In the genomic region with DNA sequence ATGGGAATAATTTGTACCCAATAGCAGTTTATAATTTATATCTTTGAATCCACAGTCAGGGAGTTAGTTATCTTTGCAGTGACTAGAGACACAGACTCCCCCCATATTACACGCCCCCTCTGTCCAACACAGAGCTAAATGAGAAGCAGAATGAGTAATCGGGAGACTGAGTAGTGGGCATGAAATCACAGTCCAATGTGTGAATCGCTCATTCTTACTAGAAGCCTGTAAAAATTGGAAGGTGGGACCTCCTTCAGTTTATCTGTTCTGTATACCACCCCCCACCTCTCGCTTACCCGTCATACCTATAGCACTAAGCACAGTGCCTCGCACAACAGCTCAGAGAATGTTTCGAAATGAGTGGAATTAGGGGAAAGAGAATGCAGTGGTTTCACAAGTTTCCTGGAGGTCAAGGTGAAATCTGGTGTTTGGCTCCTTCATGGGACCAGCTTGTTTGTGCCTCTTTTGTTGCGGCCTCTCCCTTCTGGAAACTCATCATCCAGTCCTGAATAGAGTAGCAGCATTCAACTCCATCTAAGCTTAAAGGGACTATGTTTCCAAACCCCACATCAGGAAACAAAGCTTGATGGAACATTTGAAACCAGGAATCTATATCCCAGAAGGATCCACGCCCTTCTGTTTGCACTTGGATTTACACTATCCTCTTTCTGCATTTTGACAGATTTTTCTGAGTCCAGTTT, we compare ENCODE assay signal across 12 cellular contexts. TPM values are rescaled to one million over a fixed set of nuclear protein-coding genes. Genes with fewer than 3 reads are reported as not detected.
A peak's percentile ranks its signal among the peaks of the same experiment; 100 is the strongest.
DNase-seq lines count a peak whose midpoint lies in the region; ATAC-seq, FAIRE-seq and TF ChIP-seq lines count a peak whose summit lies in the region.
"Had no signal": no experiment of that assay in that cellular context is flagged by ENCODE, and none has a peak within 500 bp of the region (broad histone marks: within the 10 kb centered on the region; RNA-seq: fewer than 3 reads in every experiment).

No MANE protein-coding gene starts in this region.

- H3K9me3 Mint-ChIP-seq in activated naive CD4-positive, alpha-beta T cell treated with anti-CD3 and anti-CD28 coated beads for 36 hours = no peaks in the 10 kb centered on the region

- H3K27ac ChIP-seq in subcutaneous abdominal adipose tissue (ENCODE audit: low read depth, low read length) = peak overlapping the region; percentile 61

- peak; percentile 28 for FAIRE-seq in bronchial epithelial cell (lab: Jason Lieb, UNC)
- FAIRE-seq: HTR-8/SVneo had no signal

- no peaks in the 10 kb centered on the region for H3K27me3 ChIP-seq in bronchial epithelial cell (ENCODE audit: control insufficient read depth, insufficient read depth, low read length)
- H3K27me3 ChIP-seq in subcutaneous abdominal adipose tissue (ENCODE audit: control insufficient read depth in 5 of 5, insufficient read depth in 4 of 5, low read length in 5 of 5) = no peaks in the 10 kb centered on the region

- H3K4me1 Mint-ChIP-seq in activated naive CD4-positive, alpha-beta T cell treated with anti-CD3 and anti-CD28 coated beads for 36 hours (ENCODE audit: low read depth) = peaks cover 17% of the 10 kb centered on the region
- H3K4me1 Mint-ChIP-seq: B cell had no signal

- H3K4me1 ChIP-seq in subcutaneous abdominal adipose tissue (ENCODE audit: control insufficient read depth in 5 of 5, insufficient read depth in 5 of 5, low read length in 5 of 5) = peaks cover 2 to 22% (median 16%) of the 10 kb centered on the region in 5 donors

- H3K36me3 ChIP-seq in bronchial epithelial cell (ENCODE audit: control insufficient read depth, insufficient read depth, low read length) (no peaks in the 10 kb centered on the region), subcutaneous abdominal adipose tissue (ENCODE audit: control insufficient read depth in 5 of 5, insufficient read depth in 5 of 5, low read length in 5 of 5) (no peaks in the 10 kb centered on the region)

- H3K4me3 Mint-ChIP-seq in activated naive CD4-positive, alpha-beta T cell treated with anti-CD3 and anti-CD28 coated beads for 36 hours = no peak overlapping the region
- H3K4me3 Mint-ChIP-seq: B cell had no signal

- intact Hi-C loops in activated naive CD4-positive, alpha-beta T cell treated with anti-CD3 and anti-CD28 coated beads for 36 hours (cut with micrococcal nuclease) = loop anchor here (1.0 to 2.0 kb wide), 5 partner anchors 27 to 130 kb away; no protein-coding TSS in a partner anchor

- DNase-seq in activated naive CD4-positive, alpha-beta T cell treated with anti-CD3 and anti-CD28 coated beads for 36 hours = peak; percentile 71
- DNase-seq in activated naive CD4-positive, alpha-beta T cell treated with anti-CD3 and anti-CD28 coated beads, Interleukin-2, amount 50 U/mL, for 16 hours = no peak
- DNase-seq in bronchial epithelial cell (ENCODE audit: low read depth) (no peak), AG08396 (ENCODE audit: low spot score) (no peak)
- DNase-seq: retina had no signal

- no peak for TF ChIP-seq CTCF in bronchial epithelial cell (IDR thresholded peaks at IDR 0.05; ENCODE audit: insufficient read depth, low read length, severe bottlenecking)

- H3K36me3 Mint-ChIP-seq in activated naive CD4-positive, alpha-beta T cell treated with anti-CD3 and anti-CD28 coated beads for 36 hours (ENCODE audit: low read depth) = no peaks in the 10 kb centered on the region

- no peaks in the 10 kb centered on the region for H3K27me3 Mint-ChIP-seq in activated naive CD4-positive, alpha-beta T cell treated with anti-CD3 and anti-CD28 coated beads for 36 hours (ENCODE audit: low read depth)
- H3K27me3 Mint-ChIP-seq: B cell had no signal

- CTCF ChIA-PET in activated naive CD4-positive, alpha-beta T cell treated with anti-CD3 and anti-CD28 coated beads for 36 hours (lab: Charles Lee) = interaction anchor here (0.6 to 1.3 kb wide), 8 partner anchors 9 to 105 kb away, joined by 3 to 7 read pairs (median 4); no protein-coding TSS in a partner anchor

- ATAC-seq in HG03565 (IDR thresholded peaks at IDR 0.05; ENCODE audit: unreplicated experiment) (peak; percentile 65), GM18909 (IDR thresholded peaks at IDR 0.05; ENCODE audit: poor library complexity, unreplicated experiment) (no peak), HG03108 (IDR thresholded peaks at IDR 0.05; ENCODE audit: unreplicated experiment) (no peak)
- ATAC-seq: HCT116 had no signal

- H3K9me3 ChIP-seq in subcutaneous abdominal adipose tissue (ENCODE audit: control insufficient read depth in 5 of 5, low read length in 5 of 5) = no peaks in the 10 kb centered on the region

- H3K4me3 ChIP-seq in bronchial epithelial cell (ENCODE audit: low read depth, low read length) = no peak overlapping the region
- H3K4me3 ChIP-seq in subcutaneous abdominal adipose tissue (ENCODE audit: low read depth in 1 of 5, low read length in 5 of 5) = no peak overlapping the region

- no peak overlapping the region for H3K9ac ChIP-seq in subcutaneous abdominal adipose tissue (ENCODE audit: low read length in 5 of 5)

- peak overlapping the region; percentile 80 for H3K27ac Mint-ChIP-seq in activated naive CD4-positive, alpha-beta T cell treated with anti-CD3 and anti-CD28 coated beads for 36 hours
- H3K27ac Mint-ChIP-seq: B cell had no signal

RNA-seq across cellular contexts. Expression of gene PIM1, which starts 59.3 kb away (rescaled TPM):
- total RNA-seq in activated naive CD4-positive, alpha-beta T cell treated with anti-CD3 and anti-CD28 coated beads for 36 hours = 100 to 1,000 TPM; 226 to 227 TPM
- 29.2 and 35.3 TPM in 2 replicates for total RNA-seq in bronchial epithelial cell
